8 cellular contexts compared by ENCODE assay signal in genomic region chr1:206686486-206687249, GRCh38. TPM values are rescaled to one million over a fixed set of nuclear protein-coding genes. Genes with fewer than 3 reads are reported as not detected.
DNase-seq lines count a peak whose midpoint lies in the region; ATAC-seq and TF ChIP-seq lines count a peak whose summit lies in the region.

No MANE protein-coding gene starts in this region.

- intact Hi-C loops in CD8-positive, alpha-beta T cell (cut with DNase I, micrococcal nuclease), result loop anchor here (1.0 to 5.0 kb wide), 4 partner anchors 14 to 74 kb away; partner anchors contain the start of gene EIF2D (in 1 of the 2)

- 3% methylated on average over 7 of the region's 7 CpGs for WGBS in GM23248 (ENCODE audit: low coverage in 1 of 2, low lambda C conversion rate in 2 of 2, missing lambda C conversion rate in 2 of 2), 2 experiments

- peak overlapping the region; percentile 98 for H3K4me3 Mint-ChIP-seq in CD8-positive, alpha-beta T cell

- H2AFZ ChIP-seq in GM23248, result 0 out of 2 replicates have a peak overlapping the region, but pooled peaks have one; percentile 61

- H3K27me3 Mint-ChIP-seq in CD8-positive, alpha-beta T cell (ENCODE audit: low read depth), result no peaks in the 10 kb centered on the region

- peak overlapping the region; percentile 76 for H3K27ac ChIP-seq in CD8-positive, alpha-beta T cell (ENCODE audit: low read depth, low read length)
- peak overlapping the region; percentile 99 for H3K27ac ChIP-seq in GM23248
- H3K27ac ChIP-seq in VCaP, result peak overlapping the region; percentile 81

- H3K27ac Mint-ChIP-seq in CD8-positive, alpha-beta T cell, result peak overlapping the region; percentile 98

- H3K4me3 ChIP-seq in CD8-positive, alpha-beta T cell (ENCODE audit: low read depth, low read length), result peak overlapping the region; percentile 81
- H3K4me3 ChIP-seq in GM23248, result peak overlapping the region; percentile 93

- peaks cover 26% of the 10 kb centered on the region for H3F3A ChIP-seq in GM23248 (ENCODE audit: insufficient read depth)

- CTCF ChIA-PET in CD8-positive, alpha-beta T cell (lab: Charles Lee), result interaction anchor here (1.3 to 3.6 kb wide), 3 partner anchors 26 to 80 kb away, joined by 3 to 20 read pairs (median 5); no protein-coding TSS in a partner anchor

- no peaks in the 10 kb centered on the region for H3K9me3 Mint-ChIP-seq in CD8-positive, alpha-beta T cell

- H3K36me3 ChIP-seq in CD8-positive, alpha-beta T cell (ENCODE audit: insufficient read depth, low read length), result no peaks in the 10 kb centered on the region
- H3K36me3 ChIP-seq in GM23248 (ENCODE audit: low read depth), result no peaks in the 10 kb centered on the region

- H3K79me2 ChIP-seq in GM23248 (ENCODE audit: insufficient read depth), result peaks cover 61% of the 10 kb centered on the region

- peaks cover 12% of the 10 kb centered on the region for H4K20me1 ChIP-seq in GM23248 (ENCODE audit: insufficient read depth)

- no peak for TF ChIP-seq CTCF in CD8-positive, alpha-beta T cell (IDR thresholded peaks at IDR 0.05)
- TF ChIP-seq CTCF in VCaP (conservative IDR thresholded peaks at IDR 0.05), result no peak

- peaks cover 28% of the 10 kb centered on the region for H3K4me1 ChIP-seq in CD8-positive, alpha-beta T cell (ENCODE audit: insufficient read depth, low read length)
- peaks cover 38% of the 10 kb centered on the region for H3K4me1 ChIP-seq in GM23248 (ENCODE audit: insufficient read depth)

- peak; percentile 30 for ATAC-seq in CD8-positive, alpha-beta T cell

- POLR2A ChIA-PET in CD8-positive, alpha-beta T cell (lab: Charles Lee), result interaction anchor here (1.1 to 1.5 kb wide), 3 partner anchors 16 to 72 kb away, joined by 3 to 4 read pairs (median 4); no protein-coding TSS in a partner anchor

- H3K9me3 ChIP-seq in CD8-positive, alpha-beta T cell (ENCODE audit: low read length), result no peaks in the 10 kb centered on the region
- no peaks in the 10 kb centered on the region for H3K9me3 ChIP-seq in GM23248 (ENCODE audit: low read depth)

- H3K9ac ChIP-seq in GM23248, result peak overlapping the region; percentile 99

- peaks cover 57% of the 10 kb centered on the region for H3K4me1 Mint-ChIP-seq in CD8-positive, alpha-beta T cell (ENCODE audit: low read depth)

- peak in 4 of 7 experiments; percentile 9 to 38 (median 30) for DNase-seq in CD8-positive, alpha-beta T cell
- DNase-seq in GM23248 (no peak), germinal center (ENCODE audit: low spot score) (peak; percentile 64), NCI-H1436 treated with DMSO at 0.1 percent for 48 hours (lab: John Stamatoyannopoulos, UW) (no peak), anterior cingulate cortex (lab: John Stamatoyannopoulos, UW) (no peak), NCI-H1417 treated with DMSO at 0.1 percent for 48 hours (lab: John Stamatoyannopoulos, UW) (no peak)
- DNase-seq in stimulated activated CD8-positive, alpha-beta memory T cell treated with anti-CD3 and anti-CD28 coated beads, Interleukin-4, amount 100 ng/mL, for 48 hours, result peak; percentile 42

- in situ Hi-C loops in GM23248 (cut with MboI), result no loop called here

- H3K36me3 Mint-ChIP-seq in CD8-positive, alpha-beta T cell, result peaks cover 19% of the 10 kb centered on the region

- H3K9me2 ChIP-seq in GM23248 (ENCODE audit: insufficient read depth), result no peaks in the 10 kb centered on the region

- H3K27me3 ChIP-seq in CD8-positive, alpha-beta T cell (ENCODE audit: insufficient read depth, low read length), result no peaks in the 10 kb centered on the region
- H3K27me3 ChIP-seq in GM23248 (replicated peaks; ENCODE audit: insufficient read depth), result no peaks in the 10 kb centered on the region

- peak overlapping the region; percentile 84 for H3K4me2 ChIP-seq in GM23248 (ENCODE audit: unreplicated experiment)

RNA-seq across cellular contexts. Expression of gene MAPKAPK2, which starts 2.0 kb away (rescaled TPM):
- total RNA-seq in CD8-positive, alpha-beta T cell, result 100 to 1,000 TPM; 218 to 225 TPM
- 50.6 and 63.3 TPM in 2 replicates for total RNA-seq in GM23248 (2014; rRNA removed; shearing (Covaris generic))
- 7.5 and 8.8 TPM in 2 replicates for polyA plus RNA-seq in GM23248 (2016; fragmentation: Nextera tagmentation; extraction: Ambion mirVana)

RNA-seq across cellular contexts. Expression of gene DYRK3, which starts 51.3 kb away (rescaled TPM):
- total RNA-seq in CD8-positive, alpha-beta T cell, result 1 to 10 TPM in 1 of 2 experiments, under 1 TPM in 1; 0.94 to 1.4 TPM
- 28.8 and 31.5 TPM in 2 replicates for total RNA-seq in GM23248 (2014; rRNA removed; shearing (Covaris generic))
- polyA plus RNA-seq in GM23248 (2016; fragmentation: Nextera tagmentation; extraction: Ambion mirVana), result 16.9 and 18.2 TPM in 2 replicates

Comparison
In these comparisons a context has a peak if more than half of its experiments do, and no peak if none do; other contexts are left out.
1. DNase-seq: peak in CD8-positive, alpha-beta T cell (4 of 7), germinal center (single experiment) and stimulated activated CD8-positive, alpha-beta memory T cell treated with anti-CD3 and anti-CD28 coated beads, Interleukin-4, amount 100 ng/mL, for 48 hours (single experiment); none in GM23248 (single experiment), NCI-H1436 treated with DMSO at 0.1 percent for 48 hours (single experiment), anterior cingulate cortex (0 of 58) and NCI-H1417 treated with DMSO at 0.1 percent for 48 hours (single experiment).
2. RNA of gene DYRK3, which starts 51.3 kb away (total RNA-seq): 28.8 to 31.5 TPM in GM23248; 0.94 to 1.4 TPM in CD8-positive, alpha-beta T cell; every median in the first group is over 10 times any median in the second.
3. Peak in every context shown above with its lines, with median percentiles within 50 percentile points of each other: H3K27ac ChIP-seq.